18 cellular contexts compared by ENCODE assay signal in genomic region chr2:241542278-241542605, GRCh38. TPM values are rescaled to one million over a fixed set of nuclear protein-coding genes. Genes with fewer than 3 reads are reported as not detected.
DNase-seq lines count a peak whose midpoint lies in the region; ATAC-seq and TF ChIP-seq lines count a peak whose summit lies in the region.
"Had no signal": no experiment of that assay in that cellular context is flagged by ENCODE, and none has a peak within 500 bp of the region (broad histone marks: within the 10 kb centered on the region; RNA-seq: fewer than 3 reads in every experiment).

No MANE protein-coding gene starts in this region.

- H3K36me3 ChIP-seq in right atrium auricular region (no peaks in the 10 kb centered on the region), lower lobe of right lung (no peaks in the 10 kb centered on the region)
- H3K36me3 ChIP-seq: ascending aorta had no signal

- H3K4me1 ChIP-seq in right atrium auricular region = peaks cover 0 to 43% of the 10 kb centered on the region in 2 donors
- peaks cover 26% of the 10 kb centered on the region for H3K4me1 ChIP-seq in lower lobe of right lung

- H3K4me3 Mint-ChIP-seq in activated T-helper 17 cell treated with anti-CD3 and anti-CD28 coated beads, Interleukin-2, amount 50 U/mL, for 72 hours = no peak overlapping the region
- H3K4me3 Mint-ChIP-seq in stimulated activated naive B cell treated with anti-CD40 and anti-IgM and Interleukin-4, amounts not matched to agents 10 μg/mL and 1 μg/mL and 100 μg/mL, for 72 hours = no peak overlapping the region

- intact Hi-C loops in Right ventricle myocardium superior (cut with DNase I) (no loop called here), lower lobe of right lung (cut with DNase I) (no loop called here)

- TF ChIP-seq CTCF in right atrium auricular region (IDR thresholded peaks at IDR 0.05) = no peak
- no peak for TF ChIP-seq CTCF in lower lobe of right lung (IDR thresholded peaks at IDR 0.05)

- ATAC-seq in Right ventricle myocardium superior (ENCODE audit: poor library complexity) = peak; percentile 66
- ATAC-seq in lower lobe of right lung = peak; percentile 40 to 54
- ATAC-seq in activated T-helper 17 cell treated with anti-CD3 and anti-CD28 coated beads, Interleukin-2, amount 50 U/mL, for 72 hours (replicated peaks) = no peak
- ATAC-seq in stimulated activated naive B cell treated with anti-CD40 and anti-IgM and Interleukin-4, amounts not matched to agents 10 μg/mL and 1 μg/mL and 100 μg/mL, for 72 hours (replicated peaks) = no peak
- no peak for ATAC-seq in HG02970 (IDR thresholded peaks at IDR 0.05; ENCODE audit: low FRiP score, unreplicated experiment)
- ATAC-seq: naive thymus-derived CD4-positive, alpha-beta T cell; T-cell had no signal

- no peak overlapping the region for H3K27ac Mint-ChIP-seq in activated T-helper 17 cell treated with anti-CD3 and anti-CD28 coated beads, Interleukin-2, amount 50 U/mL, for 72 hours
- no peak overlapping the region for H3K27ac Mint-ChIP-seq in stimulated activated naive B cell treated with anti-CD40 and anti-IgM and Interleukin-4, amounts not matched to agents 10 μg/mL and 1 μg/mL and 100 μg/mL, for 72 hours
- H3K27ac Mint-ChIP-seq: IgD-negative memory B cell; naive thymus-derived CD4-positive, alpha-beta T cell; T-cell had no signal

- H3K36me3 Mint-ChIP-seq in activated T-helper 17 cell treated with anti-CD3 and anti-CD28 coated beads, Interleukin-2, amount 50 U/mL, for 72 hours (ENCODE audit: low read depth) = no peaks in the 10 kb centered on the region
- no peaks in the 10 kb centered on the region for H3K36me3 Mint-ChIP-seq in stimulated activated naive B cell treated with anti-CD40 and anti-IgM and Interleukin-4, amounts not matched to agents 10 μg/mL and 1 μg/mL and 100 μg/mL, for 72 hours
- H3K36me3 Mint-ChIP-seq: IgD-negative memory B cell; naive thymus-derived CD4-positive, alpha-beta T cell; T-cell had no signal

- H3K4me3 ChIP-seq in right atrium auricular region (peak overlapping the region in 1 of 2 donors; percentile 51), lower lobe of right lung (no peak overlapping the region)

- H3K4me1 Mint-ChIP-seq in activated T-helper 17 cell treated with anti-CD3 and anti-CD28 coated beads, Interleukin-2, amount 50 U/mL, for 72 hours = no peaks in the 10 kb centered on the region
- H3K4me1 Mint-ChIP-seq in stimulated activated naive B cell treated with anti-CD40 and anti-IgM and Interleukin-4, amounts not matched to agents 10 μg/mL and 1 μg/mL and 100 μg/mL, for 72 hours = peaks cover 2 to 5% of the 10 kb centered on the region in 2 donors

- peak overlapping the region in 1 of 2 donors; percentile 71 for H3K27ac ChIP-seq in right atrium auricular region
- H3K27ac ChIP-seq in lower lobe of right lung = no peak overlapping the region
- H3K27ac ChIP-seq: A549, C4-2B had no signal

- no peaks in the 10 kb centered on the region for H3K9me3 Mint-ChIP-seq in activated T-helper 17 cell treated with anti-CD3 and anti-CD28 coated beads, Interleukin-2, amount 50 U/mL, for 72 hours
- no peaks in the 10 kb centered on the region for H3K9me3 Mint-ChIP-seq in stimulated activated naive B cell treated with anti-CD40 and anti-IgM and Interleukin-4, amounts not matched to agents 10 μg/mL and 1 μg/mL and 100 μg/mL, for 72 hours
- H3K9me3 Mint-ChIP-seq: IgD-negative memory B cell; naive thymus-derived CD4-positive, alpha-beta T cell; T-cell had no signal

- H3K9me3 ChIP-seq in right atrium auricular region (no peaks in the 10 kb centered on the region), lower lobe of right lung (no peaks in the 10 kb centered on the region)
- H3K9me3 ChIP-seq: A549, ascending aorta had no signal

- peak; percentile 60 for DNase-seq in Right ventricle myocardium superior
- no peak for DNase-seq in right atrium auricular region (ENCODE audit: low spot score)
- peak; percentile 32 for DNase-seq in globus pallidus (ENCODE audit: low spot score)
- DNase-seq in lower lobe of right lung = peak; percentile 81
- DNase-seq in DMS 273 (lab: John Stamatoyannopoulos, UW; ENCODE audit: unreplicated experiment) = no peak
- no peak for DNase-seq in stimulated activated naive B cell treated with anti-CD40 and anti-IgM and Interleukin-4, amounts not matched to agents 10 μg/mL and 1 μg/mL and 100 μg/mL, for 72 hours
- DNase-seq: DMS153; naive thymus-derived CD4-positive, alpha-beta T cell; NCI-H187; NCI-H446; RPMI8226; T-cell had no signal

- peaks cover 7% of the 10 kb centered on the region for H3K27me3 Mint-ChIP-seq in activated T-helper 17 cell treated with anti-CD3 and anti-CD28 coated beads, Interleukin-2, amount 50 U/mL, for 72 hours
- peaks cover 19 to 27% of the 10 kb centered on the region in 2 donors for H3K27me3 Mint-ChIP-seq in stimulated activated naive B cell treated with anti-CD40 and anti-IgM and Interleukin-4, amounts not matched to agents 10 μg/mL and 1 μg/mL and 100 μg/mL, for 72 hours

- no peaks in the 10 kb centered on the region for H3K27me3 ChIP-seq in right atrium auricular region
- H3K27me3 ChIP-seq in lower lobe of right lung (ENCODE audit: low read depth) = peaks cover 25% of the 10 kb centered on the region

RNA-seq across cellular contexts. Expression of gene BOK, which starts 16.3 kb away (rescaled TPM):
- total RNA-seq in Right ventricle myocardium superior (3.8 TPM), right atrium auricular region (10 to 100 TPM; 11.2 to 25.7 TPM), lower lobe of right lung (44.2 TPM)
- total RNA-seq in activated T-helper 17 cell treated with anti-CD3 and anti-CD28 coated beads, Interleukin-2, amount 50 U/mL, for 72 hours = under 1 TPM in 1 of 2 donors, not detected in 1; 0.16 TPM

RNA-seq across cellular contexts. Expression of gene STK25, which starts 33.9 kb away (rescaled TPM):
- total RNA-seq in Right ventricle myocardium superior = 85.9 TPM
- 100 to 1,000 TPM in 1 of 2 donors, 10 to 100 TPM in 1; 94.5 to 173 TPM for total RNA-seq in right atrium auricular region
- total RNA-seq in lower lobe of right lung = 125 TPM
- total RNA-seq in activated T-helper 17 cell treated with anti-CD3 and anti-CD28 coated beads, Interleukin-2, amount 50 U/mL, for 72 hours = 10 to 100 TPM; 86.7 to 87.8 TPM

Comparison
In these comparisons a context has a peak if more than half of its experiments do, and no peak if none do; other contexts are left out.
1. DNase-seq: peak in Right ventricle myocardium superior (single experiment), globus pallidus (single experiment) and lower lobe of right lung (single experiment); none in right atrium auricular region (single experiment), DMS 273 (single experiment) and stimulated activated naive B cell treated with anti-CD40 and anti-IgM and Interleukin-4, amounts not matched to agents 10 μg/mL and 1 μg/mL and 100 μg/mL, for 72 hours (single experiment).
2. ATAC-seq: peak in Right ventricle myocardium superior (single experiment) and lower lobe of right lung (2 of 2); none in activated T-helper 17 cell treated with anti-CD3 and anti-CD28 coated beads, Interleukin-2, amount 50 U/mL, for 72 hours (single experiment), stimulated activated naive B cell treated with anti-CD40 and anti-IgM and Interleukin-4, amounts not matched to agents 10 μg/mL and 1 μg/mL and 100 μg/mL, for 72 hours (0 of 2) and HG02970 (single experiment).